In genomic region chr1:205604059-205604458, GRCh38 we compare ENCODE assay signal across 16 cellular contexts. TPM values are rescaled to one million over a fixed set of nuclear protein-coding genes. Genes with fewer than 3 reads are reported as not detected.
DNase-seq lines count a peak whose midpoint lies in the region; ATAC-seq and TF ChIP-seq lines count a peak whose summit lies in the region.
"Had no signal": no experiment of that assay in that cellular context is flagged by ENCODE, and none has a peak within 500 bp of the region (broad histone marks: within the 10 kb centered on the region; RNA-seq: fewer than 3 reads in every experiment).

No MANE protein-coding gene starts in this region.

- no peaks in the 10 kb centered on the region for H3K4me1 ChIP-seq in CD8-positive, alpha-beta memory T cell (ENCODE audit: insufficient read depth, low read length)

- peak; percentile 9 to 13 for DNase-seq in activated T-cell treated with anti-CD3 and anti-CD28 coated beads, Interleukin-2, amount 50 U/mL, for 48 hours
- DNase-seq in activated T-cell treated with anti-CD3 and anti-CD28 coated beads, Interleukin-2, amount 50 U/mL, for 4 hours = no peak
- DNase-seq in CD8-positive, alpha-beta memory T cell = no peak
- DNase-seq in WTC11 (ENCODE audit: low spot score) (no peak), memory B cell (ENCODE audit: low spot score in 2 of 2) (no peak), pons (ENCODE audit: low spot score) (no peak), NCI-H2029 (lab: John Stamatoyannopoulos, UW) (no peak), NOMO-1 treated with DMSO at 0.1 percent for 48 hours (lab: John Stamatoyannopoulos, UW; ENCODE audit: unreplicated experiment) (no peak)
- DNase-seq: CD4-positive, alpha-beta memory T cell; KG1; NCI-H1105 treated with DMSO at 0.1 percent for 48 hours; NCI-H187 treated with DMSO at 0.1 percent for 48 hours; NCI-H2171; NCI-H510A; NCI-H82; SIG-M5 had no signal

- H3K27ac Mint-ChIP-seq in CD8-positive, alpha-beta memory T cell = peak overlapping the region in 5 of 8 donors; percentile 0 to 93 (median 30)
- H3K27ac Mint-ChIP-seq in WTC11 (no peak overlapping the region), memory B cell (peak overlapping the region; percentile 5)

- peaks cover 28% of the 10 kb centered on the region for H3K36me3 Mint-ChIP-seq in activated T-cell treated with anti-CD3 and anti-CD28 coated beads, Interleukin-2, amount 50 U/mL, for 4 hours (ENCODE audit: insufficient read depth)
- peaks cover 5 to 70% (median 17%) of the 10 kb centered on the region in 3 donors for H3K36me3 Mint-ChIP-seq in CD8-positive, alpha-beta memory T cell
- H3K36me3 Mint-ChIP-seq in WTC11 = peaks cover 25% of the 10 kb centered on the region
- peaks cover 25% of the 10 kb centered on the region for H3K36me3 Mint-ChIP-seq in memory B cell

- H3K9me3 ChIP-seq in CD8-positive, alpha-beta memory T cell (ENCODE audit: low read length) = no peaks in the 10 kb centered on the region

- ATAC-seq in activated T-cell treated with anti-CD3 and anti-CD28 coated beads, Interleukin-2, amount 50 U/mL, for 4 hours = no peak
- ATAC-seq in WTC11 (no peak), memory B cell (ENCODE audit: low read depth) (no peak)

- no peak overlapping the region for H3K4me3 Mint-ChIP-seq in activated T-cell treated with anti-CD3 and anti-CD28 coated beads, Interleukin-2, amount 50 U/mL, for 4 hours
- H3K4me3 Mint-ChIP-seq in CD8-positive, alpha-beta memory T cell = no peak overlapping the region
- H3K4me3 Mint-ChIP-seq in WTC11 (no peak overlapping the region), memory B cell (no peak overlapping the region)

- no peaks in the 10 kb centered on the region for H3K27me3 Mint-ChIP-seq in activated T-cell treated with anti-CD3 and anti-CD28 coated beads, Interleukin-2, amount 50 U/mL, for 4 hours (ENCODE audit: low read depth)
- H3K27me3 Mint-ChIP-seq in CD8-positive, alpha-beta memory T cell = peaks cover 0 to 1% of the 10 kb centered on the region in 2 donors
- no peaks in the 10 kb centered on the region for H3K27me3 Mint-ChIP-seq in WTC11 (ENCODE audit: low read depth)
- H3K27me3 Mint-ChIP-seq in memory B cell = no peaks in the 10 kb centered on the region
- H3K27me3 Mint-ChIP-seq: CD4-positive, alpha-beta memory T cell had no signal

- H3K27ac ChIP-seq in CD8-positive, alpha-beta memory T cell (ENCODE audit: low read depth, low read length) = no peak overlapping the region

- no peaks in the 10 kb centered on the region for H3K27me3 ChIP-seq in CD8-positive, alpha-beta memory T cell (ENCODE audit: insufficient read depth, low read length, poor library complexity, severe bottlenecking)

- no peak overlapping the region for H3K4me3 ChIP-seq in CD8-positive, alpha-beta memory T cell (ENCODE audit: low read length)

- H3K4me1 Mint-ChIP-seq in activated T-cell treated with anti-CD3 and anti-CD28 coated beads, Interleukin-2, amount 50 U/mL, for 4 hours (ENCODE audit: low read depth) = peaks cover 28% of the 10 kb centered on the region
- H3K4me1 Mint-ChIP-seq in CD8-positive, alpha-beta memory T cell = peaks cover 6 to 22% (median 20%) of the 10 kb centered on the region in 3 donors
- H3K4me1 Mint-ChIP-seq in WTC11 = no peaks in the 10 kb centered on the region
- H3K4me1 Mint-ChIP-seq in memory B cell = peaks cover 14% of the 10 kb centered on the region

- no peak for TF ChIP-seq CTCF in WTC11 (IDR thresholded peaks at IDR 0.05)

- CTCF ChIA-PET in CD8-positive, alpha-beta memory T cell (lab: Charles Lee) = interaction anchor here (0.6 kb wide), 1 partner anchor 60 kb away, joined by 3 read pairs; no protein-coding TSS in a partner anchor
- CTCF ChIA-PET in WTC11 (lab: Charles Lee) = interaction anchor here (0.6 to 1.5 kb wide), 4 partner anchors 12 to 165 kb away, joined by 3 to 6 read pairs (median 4); no protein-coding TSS in a partner anchor

- peaks cover 4% of the 10 kb centered on the region for H3K36me3 ChIP-seq in CD8-positive, alpha-beta memory T cell (ENCODE audit: insufficient read depth, low read length)

- H3K9me3 Mint-ChIP-seq in activated T-cell treated with anti-CD3 and anti-CD28 coated beads, Interleukin-2, amount 50 U/mL, for 4 hours = no peaks in the 10 kb centered on the region
- H3K9me3 Mint-ChIP-seq in CD8-positive, alpha-beta memory T cell = no peaks in the 10 kb centered on the region
- H3K9me3 Mint-ChIP-seq in WTC11 (no peaks in the 10 kb centered on the region), memory B cell (no peaks in the 10 kb centered on the region)
- H3K9me3 Mint-ChIP-seq: CD4-positive, alpha-beta memory T cell had no signal

- POLR2A ChIA-PET in CD8-positive, alpha-beta memory T cell (lab: Charles Lee) = no interaction called here
- POLR2A ChIA-PET in WTC11 (lab: Charles Lee) = no interaction called here

TF ChIP-seq in WTC11, 78 proteins besides CTCF, POLR2A, EP300 and RAD21:
- TF ChIP-seq ZNF317 (CRISPR knock-in tag; IDR thresholded peaks at IDR 0.05; ENCODE audit: borderline replicate concordance, low read depth) = peak; percentile 69
- TF ChIP-seq AFF4 (CRISPR knock-in tag; IDR thresholded peaks at IDR 0.05; ENCODE audit: borderline replicate concordance) = no peak
- no peak for TF ChIP-seq ZNF121 (CRISPR knock-in tag; IDR thresholded peaks at IDR 0.05)
- TF ChIP-seq STAT6 (CRISPR knock-in tag; conservative IDR thresholded peaks at IDR 0.05; ENCODE audit: low read depth) = no peak
- TF ChIP-seq FOXJ3 (CRISPR knock-in tag; IDR thresholded peaks at IDR 0.05; ENCODE audit: borderline replicate concordance) = no peak
- no peak for TF ChIP-seq HMGA2 (CRISPR knock-in tag; IDR thresholded peaks at IDR 0.05)

RNA-seq across cellular contexts. Expression of gene ELK4, which starts 27.8 kb away (rescaled TPM):
- total RNA-seq in activated T-cell treated with anti-CD3 and anti-CD28 coated beads, Interleukin-2, amount 50 U/mL, for 4 hours = 100 to 1,000 TPM in 2 of 3 donors, 10 to 100 TPM in 1; 90.7 to 103 (median 101) TPM
- 10 to 100 TPM; 83.3 to 88.7 TPM for total RNA-seq in CD8-positive, alpha-beta memory T cell
- polyA plus RNA-seq in CD8-positive, alpha-beta memory T cell = 6.1 TPM
- total RNA-seq in WTC11 (2021) = 34.4 to 39.0 TPM (median 37.5 TPM) in 3 replicates

Comparison
In these comparisons a context has a peak if more than half of its experiments do, and no peak if none do; other contexts are left out.
1. DNase-seq: peak in activated T-cell treated with anti-CD3 and anti-CD28 coated beads, Interleukin-2, amount 50 U/mL, for 48 hours (2 of 2); none in activated T-cell treated with anti-CD3 and anti-CD28 coated beads, Interleukin-2, amount 50 U/mL, for 4 hours (single experiment), CD8-positive, alpha-beta memory T cell (0 of 5), WTC11 (single experiment), memory B cell (0 of 2), pons (single experiment), NCI-H2029 (single experiment) and NOMO-1 treated with DMSO at 0.1 percent for 48 hours (single experiment).